ENCODE assay signal across 13 cellular contexts in genomic region chr3:157086775-157087174, GRCh38.
DNase-seq lines count a peak whose midpoint lies in the region; ATAC-seq and TF ChIP-seq lines count a peak whose summit lies in the region.
"Had no signal": no experiment of that assay in that cellular context is flagged by ENCODE, and none has a peak within 500 bp of the region (broad histone marks: within the 10 kb centered on the region; RNA-seq: fewer than 3 reads in every experiment).

No MANE protein-coding gene starts in this region.

- H3K9me3 Mint-ChIP-seq in osteocyte (ENCODE audit: unreplicated experiment), result no peaks in the 10 kb centered on the region

- H3K9me3 ChIP-seq in right atrium auricular region, result no peaks in the 10 kb centered on the region
- H3K9me3 ChIP-seq: SK-N-SH had no signal

- H3K4me1 ChIP-seq in right atrium auricular region, result peaks cover 0 to 65% of the 10 kb centered on the region in 2 donors

- no peaks in the 10 kb centered on the region for H3K36me3 ChIP-seq in right atrium auricular region

- peak overlapping the region; percentile 96 for H3K27ac Mint-ChIP-seq in osteocyte (ENCODE audit: unreplicated experiment)

- H3K4me3 ChIP-seq in right atrium auricular region, result no peak overlapping the region
- H3K4me3 ChIP-seq: skin epidermis had no signal

- H3K27ac ChIP-seq in right atrium auricular region, result peak overlapping the region; percentile 99 to 100
- peak overlapping the region; percentile 46 for H3K27ac ChIP-seq in caudate nucleus (ENCODE audit: low read depth, low read length)

- in situ Hi-C loops in G401 (cut with HindIII; ENCODE audit: low sequenced_read_pairs), result no loop called here

- H3K4me1 Mint-ChIP-seq in osteocyte (ENCODE audit: unreplicated experiment), result peaks cover 49% of the 10 kb centered on the region

- no peaks in the 10 kb centered on the region for H3K27me3 ChIP-seq in right atrium auricular region

- DNase-seq in right atrium auricular region (ENCODE audit: low spot score) (no peak), Right ventricle myocardium inferior (ENCODE audit: missing footprints) (no peak), caudate nucleus (lab: John Stamatoyannopoulos, UW) (no peak), osteocyte (ENCODE audit: extremely low spot score, unreplicated experiment) (no peak), NOMO-1 (lab: John Stamatoyannopoulos, UW; ENCODE audit: unreplicated experiment in 2 of 2) (no peak), NCI-H2029 treated with DMSO at 0.1 percent for 48 hours (lab: John Stamatoyannopoulos, UW) (no peak), HuH-7.5 (ENCODE audit: low spot score) (no peak), G401 (ENCODE audit: low spot score) (no peak)
- DNase-seq: AML-193, NCI-H774, SK-N-SH had no signal

- intact Hi-C loops in Right ventricle myocardium inferior (cut with DNase I), result loop anchor here (5.0 to 10.0 kb wide), 2 partner anchors 269 to 1568 kb away; no protein-coding TSS in a partner anchor

- no peaks in the 10 kb centered on the region for H3K27me3 Mint-ChIP-seq in osteocyte (ENCODE audit: unreplicated experiment)

- ATAC-seq in Right ventricle myocardium inferior, result no peak
- ATAC-seq: activated CD4-positive, CD25-positive, alpha-beta regulatory T cell treated with anti-CD3 and anti-CD28 coated beads, Interleukin-2, amount 50 U/mL, for 24 hours had no signal

- TF ChIP-seq CTCF in right atrium auricular region (IDR thresholded peaks at IDR 0.05) (no peak), osteocyte (IDR thresholded peaks at IDR 0.05) (no peak)

- H3K4me3 Mint-ChIP-seq in osteocyte (ENCODE audit: unreplicated experiment), result no peak overlapping the region

- H3K36me3 Mint-ChIP-seq in osteocyte (ENCODE audit: unreplicated experiment), result no peaks in the 10 kb centered on the region
